8 cellular contexts compared by ENCODE assay signal in the genomic region with DNA sequence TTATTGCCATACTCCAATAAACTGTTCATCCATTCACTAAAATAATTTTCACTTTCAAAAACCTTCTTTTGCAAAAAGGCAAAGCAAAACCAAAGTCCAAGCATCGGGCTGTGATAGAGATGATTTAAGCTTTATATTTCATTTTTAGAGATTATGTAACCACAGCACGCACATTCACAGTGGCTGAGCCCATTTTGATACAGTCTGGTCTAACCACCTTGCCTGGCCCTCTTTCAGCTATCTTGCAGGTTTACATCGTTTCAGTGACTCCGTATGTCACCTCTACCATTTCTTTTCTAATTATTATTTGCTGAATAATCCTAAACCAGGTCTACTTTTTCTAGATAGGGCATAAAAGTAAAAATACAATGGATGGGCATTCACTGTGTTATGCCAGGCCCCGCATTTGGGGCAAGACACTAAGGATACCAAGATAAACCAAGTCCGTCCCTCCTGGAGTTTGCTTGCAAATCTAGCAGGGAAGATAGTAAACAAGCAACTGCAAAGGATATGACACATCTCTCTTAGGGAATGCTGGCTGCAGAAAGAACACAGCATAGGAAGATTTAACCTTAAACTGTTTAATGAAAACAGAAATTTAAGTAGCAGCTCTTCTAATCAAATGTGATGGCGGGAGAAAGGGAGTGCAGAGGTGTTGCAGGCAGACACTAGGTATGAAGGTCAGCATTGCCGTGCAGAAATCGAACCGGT. TPM values are rescaled to one million over a fixed set of nuclear protein-coding genes. Genes with fewer than 3 reads are reported as not detected.
A peak's percentile ranks its signal among the peaks of the same experiment; 100 is the strongest.
DNase-seq lines count a peak whose midpoint lies in the region; ATAC-seq and TF ChIP-seq lines count a peak whose summit lies in the region.

No MANE protein-coding gene starts in this region.

- peak overlapping the region; percentile 77 for H3K27ac ChIP-seq in CD8-positive, alpha-beta T cell (ENCODE audit: low read depth, low read length)
- H3K27ac ChIP-seq in neutrophil = peak overlapping the region; percentile 97

- POLR2A ChIA-PET in CD8-positive, alpha-beta T cell (lab: Charles Lee) = interaction anchor here (0.7 to 3.2 kb wide), 5 partner anchors 9 to 379 kb away, joined by 4 to 22 read pairs (median 7); a partner anchor contains a TSS

- no peak for TF ChIP-seq CTCF in CD8-positive, alpha-beta T cell (IDR thresholded peaks at IDR 0.05)
- TF ChIP-seq CTCF in neutrophil (IDR thresholded peaks at IDR 0.05) = no peak

- peak overlapping the region; percentile 94 for H3K4me3 Mint-ChIP-seq in CD8-positive, alpha-beta T cell
- H3K4me3 Mint-ChIP-seq in effector memory CD8-positive, alpha-beta T cell = peak overlapping the region; percentile 92 to 97

- peaks cover 47% of the 10 kb centered on the region for H3K4me1 ChIP-seq in CD8-positive, alpha-beta T cell (ENCODE audit: insufficient read depth, low read length)
- H3K4me1 ChIP-seq in NT2/D1 (ENCODE audit: insufficient read depth, insufficient read length) = no peaks in the 10 kb centered on the region
- H3K4me1 ChIP-seq in neutrophil (ENCODE audit: control insufficient read depth in 1 of 2, insufficient read depth in 1 of 2, low read depth in 1 of 2, low read length in 1 of 2) = peaks cover 26 to 36% of the 10 kb centered on the region in 2 experiments

- H3K27me3 Mint-ChIP-seq in CD8-positive, alpha-beta T cell (ENCODE audit: low read depth) = no peaks in the 10 kb centered on the region
- H3K27me3 Mint-ChIP-seq in effector memory CD8-positive, alpha-beta T cell = no peaks in the 10 kb centered on the region

- CTCF ChIA-PET in CD8-positive, alpha-beta T cell (lab: Charles Lee) = interaction anchor here (0.9 kb wide), 1 partner anchor 381 kb away, joined by 3 read pairs; no protein-coding TSS in a partner anchor

- no peak for ATAC-seq in CD8-positive, alpha-beta T cell
- no peak for ATAC-seq in effector memory CD8-positive, alpha-beta T cell (replicated peaks)
- ATAC-seq in GM18867 (IDR thresholded peaks at IDR 0.05; ENCODE audit: unreplicated experiment) = no peak

- intact Hi-C loops in CD8-positive, alpha-beta T cell (cut with DNase I, micrococcal nuclease) = loop anchor here (1.0 to 10.0 kb wide), 13 partner anchors 100 to 1547 kb away; a partner anchor contains a TSS

- DNase-seq in CD8-positive, alpha-beta T cell = no peak
- DNase-seq in NT2/D1 (ENCODE audit: low read depth, low spot score) (no peak), islet precursor cell (no peak), NCI-H1417 treated with DMSO at 0.1 percent for 48 hours (lab: John Stamatoyannopoulos, UW) (no peak), COLO829 (ENCODE audit: low spot score) (no peak)
- no peak for DNase-seq in effector memory CD8-positive, alpha-beta T cell

- H3K36me3 Mint-ChIP-seq in CD8-positive, alpha-beta T cell = peaks cover 39% of the 10 kb centered on the region
- peaks cover 36% of the 10 kb centered on the region for H3K36me3 Mint-ChIP-seq in effector memory CD8-positive, alpha-beta T cell (ENCODE audit: insufficient read depth)

- peaks cover 6% of the 10 kb centered on the region for H3K36me3 ChIP-seq in CD8-positive, alpha-beta T cell (ENCODE audit: insufficient read depth, low read length)
- H3K36me3 ChIP-seq in NT2/D1 (ENCODE audit: insufficient read depth, insufficient read length, low read length) (peaks cover 21% of the 10 kb centered on the region), neutrophil (peaks cover 19% of the 10 kb centered on the region)

- H3K4me1 Mint-ChIP-seq in CD8-positive, alpha-beta T cell (ENCODE audit: low read depth) = peaks cover 66% of the 10 kb centered on the region
- peaks cover 30 to 58% of the 10 kb centered on the region in 2 donors for H3K4me1 Mint-ChIP-seq in effector memory CD8-positive, alpha-beta T cell (ENCODE audit: low read depth in 2 of 2)

- no peaks in the 10 kb centered on the region for H3K9me3 ChIP-seq in CD8-positive, alpha-beta T cell (ENCODE audit: low read length)
- no peaks in the 10 kb centered on the region for H3K9me3 ChIP-seq in NT2/D1 (ENCODE audit: insufficient read depth, low read length)
- H3K9me3 ChIP-seq in neutrophil = no peaks in the 10 kb centered on the region

- H3K9me3 Mint-ChIP-seq in CD8-positive, alpha-beta T cell = no peaks in the 10 kb centered on the region
- no peaks in the 10 kb centered on the region for H3K9me3 Mint-ChIP-seq in effector memory CD8-positive, alpha-beta T cell

- H3K27me3 ChIP-seq in CD8-positive, alpha-beta T cell (ENCODE audit: insufficient read depth, low read length) = no peaks in the 10 kb centered on the region
- H3K27me3 ChIP-seq in NT2/D1 (ENCODE audit: insufficient read depth, insufficient read length) (no peaks in the 10 kb centered on the region), neutrophil (no peaks in the 10 kb centered on the region)

- peak overlapping the region; percentile 54 for H3K4me3 ChIP-seq in CD8-positive, alpha-beta T cell (ENCODE audit: low read depth, low read length)
- peak overlapping the region; percentile 69 for H3K4me3 ChIP-seq in NT2/D1 (ENCODE audit: insufficient read length, low read depth)
- H3K4me3 ChIP-seq in neutrophil (ENCODE audit: low read depth in 1 of 2, low read length in 1 of 2) = peak overlapping the region; percentile 85 to 93

- peak overlapping the region; percentile 96 for H3K27ac Mint-ChIP-seq in CD8-positive, alpha-beta T cell
- H3K27ac Mint-ChIP-seq in effector memory CD8-positive, alpha-beta T cell = peak overlapping the region; percentile 94 to 96

- H3K9ac ChIP-seq in NT2/D1 (ENCODE audit: insufficient read length, low read depth) = peak overlapping the region; percentile 87

RNA-seq across cellular contexts. Expression of a gene that starts 1.7 kb away (rescaled TPM):
- total RNA-seq in CD8-positive, alpha-beta T cell = 10 to 100 TPM; 14.4 to 15.7 TPM

RNA-seq across cellular contexts. Expression of a gene that starts 2.0 kb away (rescaled TPM):
- total RNA-seq in CD8-positive, alpha-beta T cell = 1 to 10 TPM; 6.0 to 7.3 TPM
